ENCODE assay signal across 8 cellular contexts in genomic region chr3:25427155-25428002, GRCh38. TPM values are rescaled to one million over a fixed set of nuclear protein-coding genes. Genes with fewer than 3 reads are reported as not detected.
DNase-seq lines count a peak whose midpoint lies in the region; ATAC-seq and TF ChIP-seq lines count a peak whose summit lies in the region.

No MANE protein-coding gene starts in this region.

- H3K4me3 ChIP-seq in MG63 (peak overlapping the region; percentile 50), duodenal mucosa (ENCODE audit: low read depth in 1 of 2, low read length in 2 of 2) (peak overlapping the region; percentile 61 to 70), lower lobe of right lung (peak overlapping the region; percentile 60), thymus (ENCODE audit: low read length) (peak overlapping the region; percentile 11)

- WGBS in thymus, result 13% methylated on average over 19 of the region's 19 CpGs

- H3K4me1 ChIP-seq in duodenal mucosa (ENCODE audit: control insufficient read depth in 1 of 2, insufficient read depth in 2 of 2, low read length in 2 of 2) (peaks cover 0 to 22% of the 10 kb centered on the region in 2 donors), lower lobe of right lung (peaks cover 9% of the 10 kb centered on the region), thymus (ENCODE audit: control insufficient read depth, insufficient read depth, low read length) (no peaks in the 10 kb centered on the region)

- intact Hi-C loops in lower lobe of right lung (cut with DNase I), result no loop called here

- no peaks in the 10 kb centered on the region for H3K9me3 ChIP-seq in MG63
- no peaks in the 10 kb centered on the region for H3K9me3 ChIP-seq in duodenal mucosa (ENCODE audit: control insufficient read depth in 1 of 2, low read length in 2 of 2)
- H3K9me3 ChIP-seq in lower lobe of right lung, result no peaks in the 10 kb centered on the region
- H3K9me3 ChIP-seq in thymus (ENCODE audit: control insufficient read depth), result no peaks in the 10 kb centered on the region

- no peaks in the 10 kb centered on the region for H3K27me3 ChIP-seq in MG63
- peaks cover 3 to 21% of the 10 kb centered on the region in 2 donors for H3K27me3 ChIP-seq in duodenal mucosa (ENCODE audit: control insufficient read depth in 1 of 2, insufficient read depth in 2 of 2, low read length in 2 of 2)
- peaks cover 5% of the 10 kb centered on the region for H3K27me3 ChIP-seq in lower lobe of right lung (ENCODE audit: low read depth)
- peaks cover 16% of the 10 kb centered on the region for H3K27me3 ChIP-seq in thymus (ENCODE audit: control insufficient read depth, insufficient read depth)

- TF ChIP-seq CTCF in lower lobe of right lung (IDR thresholded peaks at IDR 0.05), result no peak

- no peaks in the 10 kb centered on the region for H3K36me3 ChIP-seq in MG63
- no peaks in the 10 kb centered on the region for H3K36me3 ChIP-seq in duodenal mucosa (ENCODE audit: control insufficient read depth in 1 of 2, insufficient read depth in 2 of 2, low read length in 2 of 2)
- no peaks in the 10 kb centered on the region for H3K36me3 ChIP-seq in lower lobe of right lung
- no peaks in the 10 kb centered on the region for H3K36me3 ChIP-seq in thymus (ENCODE audit: control insufficient read depth, insufficient read depth)

- H3K9ac ChIP-seq in duodenal mucosa (ENCODE audit: low read depth in 1 of 2, low read length in 2 of 2), result peak overlapping the region; percentile 2 to 59

- no peak for DNase-seq in MG63
- no peak for DNase-seq in lower lobe of right lung
- no peak for DNase-seq in H4 (ENCODE audit: low spot score)

- ATAC-seq in lower lobe of right lung (peak; percentile 40 to 43), GM18517 (IDR thresholded peaks at IDR 0.05; ENCODE audit: unreplicated experiment) (no peak), GM21423 (IDR thresholded peaks at IDR 0.05; ENCODE audit: unreplicated experiment) (no peak), HG02981 (IDR thresholded peaks at IDR 0.05; ENCODE audit: unreplicated experiment) (no peak)

- H3K27ac ChIP-seq in duodenal mucosa (ENCODE audit: low read depth, low read length), result peak overlapping the region; percentile 63
- H3K27ac ChIP-seq in lower lobe of right lung, result peak overlapping the region; percentile 85
- H3K27ac ChIP-seq in thymus (ENCODE audit: low read depth), result no peak overlapping the region

RNA-seq across cellular contexts. Expression of gene RARB, which starts 0.7 kb away (rescaled TPM):
- 1.5 and 2.4 TPM in 2 replicates for total RNA-seq in MG63 (2014; rRNA removed; shearing (Covaris generic); ENCODE audit: low replicate concordance)
- total RNA-seq in lower lobe of right lung, result 5.6 TPM
- polyA plus RNA-seq in thymus, result 0.89 TPM
- 0.90 and 1.0 TPM in 2 replicates for total RNA-seq in H4 (2014; rRNA removed; shearing (Covaris generic))

Comparison
In these comparisons a context has a peak if more than half of its experiments do, and no peak if none do; other contexts are left out.
1. H3K4me3 ChIP-seq: peak in every context shown above with its lines; median percentile 66 in duodenal mucosa; 60 in lower lobe of right lung; 50 in MG63; 11 in thymus.
2. ATAC-seq: peak in lower lobe of right lung (2 of 2); none in GM18517 (single experiment), GM21423 (single experiment) and HG02981 (single experiment).